In the genomic region with DNA sequence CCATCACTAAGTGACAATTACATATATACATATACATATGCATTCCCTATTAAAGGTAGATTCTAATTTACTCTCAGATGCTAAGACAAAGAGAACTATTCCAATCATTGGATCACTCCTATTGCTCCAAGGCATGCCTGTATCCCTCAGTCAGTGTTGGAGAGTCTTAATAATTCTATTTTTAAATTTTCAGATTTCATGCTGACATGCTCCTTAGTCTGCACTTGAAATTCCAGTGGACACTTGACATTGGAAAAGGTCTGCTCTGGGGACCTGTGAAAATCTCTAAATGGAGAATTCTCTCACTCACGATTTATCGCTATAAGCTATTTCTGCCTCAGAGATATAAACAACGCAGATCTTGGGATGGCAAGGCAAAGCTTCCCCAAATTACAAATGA, we compare ENCODE assay signal across 17 cellular contexts.
"Had no signal": no experiment of that assay in that cellular context is flagged by ENCODE, and none has a peak within 500 bp of the region (broad histone marks: within the 10 kb centered on the region; RNA-seq: fewer than 3 reads in every experiment).

No MANE protein-coding gene starts in this region.

- H3K27ac ChIP-seq: coronary artery, neutrophil, stomach, tibial artery had no signal

- H3K36me3 ChIP-seq: neutrophil, pancreas, stomach, tibial artery had no signal

- H3K27me3 ChIP-seq: hepatocyte, pancreas, stomach, tibial artery had no signal

- DNase-seq: effector memory CD8-positive, alpha-beta T cell; left cardiac atrium; natural killer cell; pancreas; retina; stimulated activated CD4-positive, alpha-beta T cell treated with anti-CD3 and anti-CD28 coated beads, Interleukin-2, amount 100 ng/mL, for 24 hours; stimulated activated CD4-positive, alpha-beta T cell treated with anti-CD3 and anti-CD28 coated beads, Interleukin-4, amount 100 ng/mL, for 24 hours; stimulated activated naive CD4-positive, alpha-beta T cell treated with Interleukin-2 at 50 U/mL for 16 hours; stomach; tibial artery had no signal

- H3K9me3 ChIP-seq: neutrophil, pancreas, stomach, tibial artery had no signal

- ATAC-seq: effector memory CD8-positive, alpha-beta T cell; natural killer cell; pancreas; sciatic nerve; stimulated activated effector memory CD8-positive, alpha-beta T cell treated with anti-CD3 and anti-CD28 coated beads, Interleukin-12 subunit alpha, Interleukin-12 subunit beta, amount 100 ng/mL, for 72 hours had no signal

- H3K4me3 ChIP-seq: coronary artery, hepatocyte, lung, pancreas, smooth muscle cell, stomach, tibial artery had no signal
